Comparison of ENCODE assay signal across 17 cellular contexts in genomic region chr22:42904049-42904448, GRCh38. TPM values are rescaled to one million over a fixed set of nuclear protein-coding genes. Genes with fewer than 3 reads are reported as not detected.
A peak's percentile ranks its signal among the peaks of the same experiment; 100 is the strongest.
DNase-seq lines count a peak whose midpoint lies in the region; ATAC-seq, FAIRE-seq and TF ChIP-seq lines count a peak whose summit lies in the region.
"Had no signal": no experiment of that assay in that cellular context is flagged by ENCODE, and none has a peak within 500 bp of the region (broad histone marks: within the 10 kb centered on the region; RNA-seq: fewer than 3 reads in every experiment).

No MANE protein-coding gene starts in this region.

- TF ChIP-seq POLR2A in HepG2 (IDR thresholded peaks at IDR 0.05; ENCODE audit: insufficient read depth in 1 of 2, low read depth in 2 of 2, low read length in 2 of 2) (no peak), right lobe of liver (IDR thresholded peaks at IDR 0.05) (no peak)

- no peak for FAIRE-seq in HepG2 (lab: Jason Lieb, UNC)
- FAIRE-seq: A204.1 had no signal

- H3K4me3 Mint-ChIP-seq in endothelial cell (ENCODE audit: unreplicated experiment), result no peak overlapping the region
- H3K4me3 Mint-ChIP-seq in CD4-positive, alpha-beta memory T cell, result no peak overlapping the region
- H3K4me3 Mint-ChIP-seq: CD4-positive, CD25-positive, alpha-beta regulatory T cell had no signal

- WGBS in HepG2 (ENCODE audit: low lambda C conversion rate), result 98% methylated on average over 7 of the region's 12 CpGs
- WGBS in right lobe of liver (ENCODE audit: insufficient coverage, low coverage, low lambda C conversion rate, missing lambda C conversion rate), result 96% methylated on average over 8 of the region's 12 CpGs
- no CpG with 5 or more reads among the region's 12 CpGs for WGBS in neuronal stem cell (ENCODE audit: extremely low coverage in 2 of 2, insufficient read length in 2 of 2, insufficient replicate concordance in 1 of 2), 2 donors

- no peak overlapping the region for H3K9ac ChIP-seq in HepG2 (ENCODE audit: insufficient read depth, low read depth, low read length)
- H3K9ac ChIP-seq in neuronal stem cell (ENCODE audit: low read depth, low read length, poor library complexity), result peak overlapping the region; percentile 21

- ATAC-seq in HepG2 (no peak), right lobe of liver (no peak), GM21737 (IDR thresholded peaks at IDR 0.05; ENCODE audit: unreplicated experiment) (no peak), SK-N-SH treated with all-trans-retinoic acid at 6 μM for 48 hours (no peak)
- ATAC-seq: Panc1 had no signal

- H3K9me3 Mint-ChIP-seq in endothelial cell (ENCODE audit: unreplicated experiment), result no peaks in the 10 kb centered on the region
- H3K9me3 Mint-ChIP-seq in CD4-positive, alpha-beta memory T cell, result no peaks in the 10 kb centered on the region
- H3K9me3 Mint-ChIP-seq: CD4-positive, CD25-positive, alpha-beta regulatory T cell had no signal

- H2AFZ ChIP-seq in HepG2 (ENCODE audit: low read length) (no peak overlapping the region), neuronal stem cell (ENCODE audit: low read length) (no peak overlapping the region)

- peak overlapping the region; percentile 11 for H3K14ac ChIP-seq in neuronal stem cell (ENCODE audit: low read length)

- no peak overlapping the region for H3K4me3 ChIP-seq in HepG2 (replicated peaks in 1 of 3; ENCODE audit: insufficient read depth in 1 of 3, low read depth in 2 of 3, low read length in 3 of 3)
- H3K4me3 ChIP-seq in right lobe of liver, result no peak overlapping the region
- H3K4me3 ChIP-seq in neuronal stem cell (ENCODE audit: low read length in 2 of 2), result no peak overlapping the region
- no peak overlapping the region for H3K4me3 ChIP-seq in CD4-positive, alpha-beta memory T cell (ENCODE audit: low read length in 2 of 2)

- peaks cover 34 to 77% of the 10 kb centered on the region in 2 experiments for H3K36me3 ChIP-seq in HepG2 (replicated peaks in 1 of 2; ENCODE audit: control insufficient read depth in 1 of 2, insufficient read depth in 2 of 2, low read length in 2 of 2)
- H3K36me3 ChIP-seq in right lobe of liver, result no peaks in the 10 kb centered on the region
- peaks cover 3 to 46% of the 10 kb centered on the region in 2 donors for H3K36me3 ChIP-seq in neuronal stem cell (replicated peaks in 1 of 2; ENCODE audit: control insufficient read depth in 2 of 2, insufficient read depth in 2 of 2, low read length in 2 of 2)
- H3K36me3 ChIP-seq in CD4-positive, alpha-beta memory T cell (ENCODE audit: insufficient read depth, low read length), result no peaks in the 10 kb centered on the region

- H3K27ac ChIP-seq in HepG2 (ENCODE audit: extremely low read length, insufficient read depth, low read length) (no peak overlapping the region), right lobe of liver (peak overlapping the region in 1 of 3 donors; percentile 85), neuronal stem cell (replicated peaks; ENCODE audit: low read length) (no peak overlapping the region)
- H3K27ac ChIP-seq in CD4-positive, alpha-beta memory T cell (ENCODE audit: low read depth, low read length), result no peak overlapping the region

- no peak overlapping the region for H4K91ac ChIP-seq in neuronal stem cell (ENCODE audit: low read depth, low read length, poor library complexity)

- intact Hi-C loops in HepG2 (cut with micrococcal nuclease; ENCODE audit: unreplicated experiment), result no loop called here
- intact Hi-C loops in right lobe of liver (cut with DNase I), result no loop called here
- intact Hi-C loops in CD4-positive, alpha-beta memory T cell (cut with micrococcal nuclease), result no loop called here

- H3K27me3 ChIP-seq in HepG2 (ENCODE audit: control insufficient read depth in 1 of 2, insufficient read depth in 2 of 2, low read length in 2 of 2) (no peaks in the 10 kb centered on the region), right lobe of liver (no peaks in the 10 kb centered on the region), neuronal stem cell (ENCODE audit: control insufficient read depth in 3 of 3, insufficient read depth in 3 of 3, low read depth in 1 of 3, low read length in 3 of 3) (no peaks in the 10 kb centered on the region)
- H3K27me3 ChIP-seq in CD4-positive, alpha-beta memory T cell (ENCODE audit: insufficient read depth, low read length), result no peaks in the 10 kb centered on the region

- TF ChIP-seq CTCF in HepG2 (CRISPR knock-in tag; IDR thresholded peaks at IDR 0.05), result no peak
- no peak for TF ChIP-seq CTCF in right lobe of liver (IDR thresholded peaks at IDR 0.05)
- TF ChIP-seq CTCF in endothelial cell (IDR thresholded peaks at IDR 0.05; ENCODE audit: unreplicated experiment), result no peak

- peaks cover 4% of the 10 kb centered on the region for H3K79me1 ChIP-seq in neuronal stem cell (ENCODE audit: low read depth, low read length)

- peak overlapping the region; percentile 12 for H2BK15ac ChIP-seq in neuronal stem cell (ENCODE audit: low read length)

- peak overlapping the region; percentile 14 for H2BK5ac ChIP-seq in neuronal stem cell (ENCODE audit: low read length)

- peak overlapping the region; percentile 34 for H3K27ac Mint-ChIP-seq in endothelial cell (ENCODE audit: unreplicated experiment)
- no peak overlapping the region for H3K27ac Mint-ChIP-seq in CD4-positive, alpha-beta memory T cell

- H2BK12ac ChIP-seq in neuronal stem cell (ENCODE audit: low read length), result no peak overlapping the region

- peaks cover 53% of the 10 kb centered on the region for H3K79me2 ChIP-seq in HepG2 (ENCODE audit: insufficient read depth, low read length)

- H4K8ac ChIP-seq in neuronal stem cell (ENCODE audit: low read depth, low read length), result peak overlapping the region; percentile 49

- peak overlapping the region; percentile 84 for H3K18ac ChIP-seq in neuronal stem cell (ENCODE audit: low read length)

- H3K36me3 Mint-ChIP-seq in endothelial cell (ENCODE audit: low read depth, unreplicated experiment), result peaks cover 12% of the 10 kb centered on the region
- peaks cover 15 to 32% of the 10 kb centered on the region in 2 donors for H3K36me3 Mint-ChIP-seq in CD4-positive, alpha-beta memory T cell

- peaks cover 8% of the 10 kb centered on the region; the same call in 1 of the 2 replicates for H4K20me1 ChIP-seq in HepG2 (ENCODE audit: insufficient read depth, low read length)

- H3K4me2 ChIP-seq in HepG2 (ENCODE audit: low read depth, low read length) (no peak overlapping the region), neuronal stem cell (ENCODE audit: insufficient read depth, low read length, poor library complexity, severe bottlenecking) (no peak overlapping the region)

- H3K4me1 Mint-ChIP-seq in endothelial cell (ENCODE audit: unreplicated experiment), result peaks cover 50% of the 10 kb centered on the region
- H3K4me1 Mint-ChIP-seq in CD4-positive, alpha-beta memory T cell, result peaks cover under 1 to 9% (median 8%) of the 10 kb centered on the region in 4 donors

- no peak for DNase-seq in HepG2 (ENCODE audit: low spot score)
- no peak for DNase-seq in right lobe of liver
- DNase-seq in endothelial cell (ENCODE audit: low spot score), result no peak
- no peak for DNase-seq in neuronal stem cell (ENCODE audit: low spot score)
- no peak for DNase-seq in CD4-positive, alpha-beta memory T cell
- no peak for DNase-seq in foreskin melanocyte
- DNase-seq: CD4-positive, CD25-positive, alpha-beta regulatory T cell; H7; Kasumi-1; NCI-H1930; NCI-H510A; NCI-H82; SHP77 treated with DMSO at 0.1 percent for 48 hours had no signal

- no peak for TF ChIP-seq RAD21 in HepG2 (CRISPR knock-in tag; IDR thresholded peaks at IDR 0.05)

- H3K9me3 ChIP-seq in HepG2 (ENCODE audit: low read length), result no peaks in the 10 kb centered on the region
- no peaks in the 10 kb centered on the region for H3K9me3 ChIP-seq in right lobe of liver
- no peaks in the 10 kb centered on the region for H3K9me3 ChIP-seq in neuronal stem cell (replicated peaks in 1 of 2; ENCODE audit: control insufficient read depth in 2 of 2, insufficient read depth in 1 of 2, low read depth in 1 of 2, low read length in 2 of 2)
- H3K9me3 ChIP-seq in CD4-positive, alpha-beta memory T cell (ENCODE audit: control insufficient read depth in 1 of 2, low read length in 2 of 2), result no peaks in the 10 kb centered on the region

- BruUV-seq in HepG2 (replicated peaks; lab: Mats Ljungman, UMichigan), result no TSS peak

- peaks cover 18% of the 10 kb centered on the region for H3K4me1 ChIP-seq in HepG2 (ENCODE audit: insufficient read depth, low read length)
- H3K4me1 ChIP-seq in right lobe of liver, result peaks cover 0 to 43% (median 16%) of the 10 kb centered on the region in 4 donors
- H3K4me1 ChIP-seq in neuronal stem cell (ENCODE audit: control insufficient read depth in 2 of 2, insufficient read depth in 1 of 2, low read depth in 1 of 2, low read length in 2 of 2), result peaks cover 0 to 24% of the 10 kb centered on the region in 2 donors
- no peaks in the 10 kb centered on the region for H3K4me1 ChIP-seq in CD4-positive, alpha-beta memory T cell (ENCODE audit: insufficient read depth, low read length)

- peaks cover 6% of the 10 kb centered on the region for H3K27me3 Mint-ChIP-seq in endothelial cell (ENCODE audit: unreplicated experiment)
- H3K27me3 Mint-ChIP-seq in CD4-positive, alpha-beta memory T cell, result no peaks in the 10 kb centered on the region
- H3K27me3 Mint-ChIP-seq: CD4-positive, CD25-positive, alpha-beta regulatory T cell had no signal

- H3K23ac ChIP-seq in neuronal stem cell (ENCODE audit: low read depth, low read length, poor library complexity), result no peak overlapping the region

- POLR2A ChIA-PET in HepG2 (lab: Yijun Ruan, JAX), result no interaction called here
- POLR2A ChIA-PET in CD4-positive, alpha-beta memory T cell (lab: Charles Lee; ENCODE audit: partially characterized antibody), result no interaction called here

- no peak overlapping the region for H3K4ac ChIP-seq in neuronal stem cell (ENCODE audit: low read length)

- H2AK5ac ChIP-seq in neuronal stem cell (ENCODE audit: low read depth, low read length), result peak overlapping the region; percentile 38

- CTCF ChIA-PET in HepG2 (lab: Yijun Ruan, JAX; ENCODE audit: low intra/inter-chr PET ratio, low total read pairs), result no interaction called here
- CTCF ChIA-PET in CD4-positive, alpha-beta memory T cell (lab: Charles Lee; ENCODE audit: partially characterized antibody), result interaction anchor here (1.2 to 1.9 kb wide), 2 partner anchors 14 to 130 kb away, joined by 5 to 6 read pairs; no protein-coding TSS in a partner anchor

- H2BK120ac ChIP-seq in neuronal stem cell (ENCODE audit: low read depth, low read length), result no peak overlapping the region

- in situ Hi-C loops in HepG2 (cut with HindIII; ENCODE audit: extremely low pct_ligation_motif_present, low pct_unique_long_range_greater_than_20kb), result no loop called here

- TF ChIP-seq EP300 in HepG2 (IDR thresholded peaks at IDR 0.05; ENCODE audit: low read depth in 2 of 2, low read length in 2 of 2), result no peak
- TF ChIP-seq EP300 in HepG2 (CRISPR knock-in tag; IDR thresholded peaks at IDR 0.05; ENCODE audit: borderline replicate concordance), result no peak

RNA-seq across cellular contexts. Expression of gene ARFGAP3, which starts 47.0 kb away (rescaled TPM):
- total RNA-seq in HepG2 (2016; rRNA removed; fragmentation: Illumina TruSeq; extraction: Trizol) (41.7 and 66.7 TPM in 2 replicates), right lobe of liver (10 to 100 TPM; 19.8 to 48.4 (median 30.4) TPM), endothelial cell (ENCODE audit: unreplicated experiment) (29.8 TPM)
- total RNA-seq in HepG2 (2016; cell fraction: cytosol; rRNA removed; fragmentation: Illumina TruSeq; extraction: Trizol; ENCODE audit: low read depth), result 9.5 and 13.8 TPM in 2 replicates
- total RNA-seq in HepG2 (2016; cell fraction: insoluble cytoplasmic fraction; rRNA removed; fragmentation: Illumina TruSeq; extraction: Trizol), result 41.6 and 68.2 TPM in 2 replicates
- 19.0 and 21.9 TPM in 2 replicates for total RNA-seq in HepG2 (2016; cell fraction: membrane; rRNA removed; fragmentation: Illumina TruSeq; extraction: Trizol)
- total RNA-seq in HepG2 (2016; cell fraction: nucleus; rRNA removed; fragmentation: Illumina TruSeq; extraction: Trizol), result 26.8 and 27.4 TPM in 2 replicates
- polyA plus RNA-seq in HepG2 (2011; rRNA removed), result 51.0 and 61.6 TPM in 2 replicates
- polyA plus RNA-seq in HepG2 (2011; cell fraction: cytosol; rRNA removed), result 42.3 and 50.3 TPM in 2 replicates
- 41.8 and 43.9 TPM in 2 replicates for polyA plus RNA-seq in HepG2 (2011; cell fraction: nucleus; rRNA removed)
- 40.6 and 42.9 TPM in 2 replicates for polyA plus RNA-seq in HepG2 (2012)
- 3.0 and 3.1 TPM in 2 replicates for polyA plus RNA-seq in HepG2 (2016; cell fraction: cytosol; fragmentation: Illumina TruSeq; extraction: Trizol; ENCODE audit: low read depth)
- polyA plus RNA-seq in HepG2 (2016; cell fraction: insoluble cytoplasmic fraction; fragmentation: Illumina TruSeq; extraction: Trizol; ENCODE audit: low read depth), result 50.7 and 53.6 TPM in 2 replicates
- polyA plus RNA-seq in HepG2 (2016; cell fraction: membrane; fragmentation: Illumina TruSeq; extraction: Trizol; ENCODE audit: low read depth), result 7.0 and 7.1 TPM in 2 replicates
- polyA plus RNA-seq in HepG2 (2016; cell fraction: nucleus; fragmentation: Illumina TruSeq; extraction: Trizol; ENCODE audit: insufficient read depth, low read depth), result 40.6 and 48.9 TPM in 2 replicates
- 16.2 and 65.9 TPM in 2 replicates for polyA minus RNA-seq in HepG2 (2011; rRNA and poly(A)+ RNA removed; ENCODE audit: low replicate concordance)
- 38.9 and 45.0 TPM in 2 replicates for polyA minus RNA-seq in HepG2 (2011; cell fraction: cytosol; rRNA and poly(A)+ RNA removed)
- polyA minus RNA-seq in HepG2 (2011; cell fraction: nucleus; rRNA and poly(A)+ RNA removed), result 43.4 and 53.0 TPM in 2 replicates
- polyA plus RNA-seq in neuronal stem cell (2013, experiment 1 of 2), result 23.8 TPM
- 23.2 TPM for polyA plus RNA-seq in neuronal stem cell (2013, experiment 2 of 2)
- total RNA-seq in CD4-positive, alpha-beta memory T cell, result 10 to 100 TPM; 44.7 to 45.7 TPM
- polyA plus RNA-seq in CD4-positive, alpha-beta memory T cell, result 10 to 100 TPM; 38.4 to 49.0 TPM
